Comparison of ENCODE assay signal across 10 cellular contexts in the genomic region with DNA sequence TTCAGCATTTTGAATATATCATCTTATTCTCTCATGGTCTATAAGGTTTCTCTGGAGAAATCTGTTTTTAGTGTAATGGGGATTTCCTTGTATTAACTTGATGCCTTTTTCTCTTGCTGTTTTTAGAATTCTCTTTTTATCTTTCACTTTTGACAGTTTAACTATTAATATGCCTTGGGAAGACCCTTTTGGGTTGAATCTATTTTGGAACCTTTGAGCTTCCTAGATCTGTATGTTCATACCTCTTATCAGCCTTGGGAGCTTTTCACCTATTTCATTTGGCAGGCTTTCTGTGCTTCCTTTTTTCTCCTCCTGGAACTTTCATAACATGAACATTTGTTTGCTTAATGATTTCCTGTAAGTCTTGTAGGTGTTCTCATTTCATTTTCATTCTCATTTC. TPM values are rescaled to one million over a fixed set of nuclear protein-coding genes. Genes with fewer than 3 reads are reported as not detected.
DNase-seq lines count a peak whose midpoint lies in the region; ATAC-seq, FAIRE-seq and TF ChIP-seq lines count a peak whose summit lies in the region.
"Had no signal": no experiment of that assay in that cellular context is flagged by ENCODE, and none has a peak within 500 bp of the region (broad histone marks: within the 10 kb centered on the region; RNA-seq: fewer than 3 reads in every experiment).

No MANE protein-coding gene starts in this region.

- TF ChIP-seq POLR2A in Peyer's patch (IDR thresholded peaks at IDR 0.05) (no peak), adrenal gland (IDR thresholded peaks at IDR 0.05) (no peak)

- H3K4me1 ChIP-seq in Peyer's patch: no peaks in the 10 kb centered on the region
- no peaks in the 10 kb centered on the region for H3K4me1 ChIP-seq in adrenal gland (replicated peaks in 1 of 2)

- peak; percentile 78 for ATAC-seq in GM18502 (IDR thresholded peaks at IDR 0.05; ENCODE audit: poor library complexity, unreplicated experiment)
- peak; percentile 53 for ATAC-seq in GM21381 (IDR thresholded peaks at IDR 0.05; ENCODE audit: unreplicated experiment)
- peak; percentile 56 for ATAC-seq in HG03575 (IDR thresholded peaks at IDR 0.05; ENCODE audit: extremely low read depth, insufficient number of reproducible peaks, low FRiP score, unreplicated experiment)
- peak; percentile 64 for ATAC-seq in left colon

- H3K9me3 ChIP-seq in Peyer's patch (no peaks in the 10 kb centered on the region), adrenal gland (replicated peaks in 1 of 3) (no peaks in the 10 kb centered on the region)

- H3K27ac ChIP-seq in Peyer's patch (no peak overlapping the region), adrenal gland (no peak overlapping the region)

- DNase-seq in left colon (no peak), GM19240 (ENCODE audit: insufficient read length, low spot score) (no peak), HTR-8/SVneo (ENCODE audit: insufficient read length, low spot score) (no peak), Peyer's patch (no peak), adrenal gland (no peak)
- DNase-seq: islet precursor cell, NCI-H1092 treated with DMSO at 0.1 percent for 48 hours had no signal

- TF ChIP-seq CTCF in Peyer's patch (IDR thresholded peaks at IDR 0.05) (no peak), adrenal gland (IDR thresholded peaks at IDR 0.05) (no peak)

- H3K27me3 ChIP-seq in Peyer's patch (no peaks in the 10 kb centered on the region), adrenal gland (no peaks in the 10 kb centered on the region)

- H3K4me3 ChIP-seq in Peyer's patch (no peak overlapping the region), adrenal gland (no peak overlapping the region)

- no peak for FAIRE-seq in HTR-8/SVneo (lab: Jason Lieb, UNC)

- intact Hi-C loops in left colon (cut with DNase I, micrococcal nuclease) (no loop called here), adrenal gland (cut with DNase I) (no loop called here)

- H3K36me3 ChIP-seq in Peyer's patch (no peaks in the 10 kb centered on the region), adrenal gland (replicated peaks in 1 of 2) (no peaks in the 10 kb centered on the region)

RNA-seq across cellular contexts. Expression of a gene that starts 22.2 kb away (rescaled TPM):
- 10 to 100 TPM in 1 of 2 donors, 1 to 10 TPM in 1; 9.3 to 10.6 TPM for total RNA-seq in left colon
- total RNA-seq in Peyer's patch: 10 to 100 TPM in 3 of 4 donors, 1 to 10 TPM in 1; 7.4 to 28.1 (median 19.5) TPM
- total RNA-seq in adrenal gland: 10 to 100 TPM; 16.9 to 33.4 (median 24.5) TPM
- polyA plus RNA-seq in adrenal gland: 10 to 100 TPM; 15.4 to 22.6 (median 17.9) TPM
